9 cellular contexts compared by ENCODE assay signal in the genomic region with DNA sequence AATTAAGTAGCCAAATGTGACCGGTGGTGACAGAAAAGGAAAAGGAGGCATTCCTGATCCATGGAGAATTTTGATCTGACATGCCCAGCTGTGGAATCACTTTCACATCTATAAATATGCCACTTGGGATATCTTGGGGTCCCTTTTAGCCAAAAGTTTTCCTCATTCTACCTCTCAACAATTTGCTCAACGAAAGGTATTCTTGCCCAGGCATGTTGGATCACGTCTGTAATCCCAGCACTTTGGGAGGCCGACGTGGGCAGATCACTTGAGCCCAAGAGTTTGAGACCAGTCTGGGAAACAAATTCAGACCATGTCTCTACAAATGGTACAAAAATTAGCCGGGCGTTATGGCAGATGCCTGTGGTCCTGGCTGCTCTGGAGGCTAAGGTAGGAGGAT. TPM values are rescaled to one million over a fixed set of nuclear protein-coding genes. Genes with fewer than 3 reads are reported as not detected.
A peak's percentile ranks its signal among the peaks of the same experiment; 100 is the strongest.
DNase-seq lines count a peak whose midpoint lies in the region; ATAC-seq and TF ChIP-seq lines count a peak whose summit lies in the region.
"Had no signal": no experiment of that assay in that cellular context is flagged by ENCODE, and none has a peak within 500 bp of the region (broad histone marks: within the 10 kb centered on the region; RNA-seq: fewer than 3 reads in every experiment).

No MANE protein-coding gene starts in this region.

- H3K27ac Mint-ChIP-seq in CD4-positive, alpha-beta memory T cell, result peak overlapping the region; percentile 84 to 100 (median 94)
- H3K27ac Mint-ChIP-seq in endothelial cell (ENCODE audit: unreplicated experiment), result no peak overlapping the region

- H3K36me3 ChIP-seq in CD4-positive, alpha-beta memory T cell (ENCODE audit: insufficient read depth, low read length), result peaks cover 8% of the 10 kb centered on the region
- H3K36me3 ChIP-seq in IMR-90 (ENCODE audit: control insufficient read depth, insufficient read depth, low read length) (peaks cover 26% of the 10 kb centered on the region), neuronal stem cell (replicated peaks in 1 of 2; ENCODE audit: control insufficient read depth in 2 of 2, insufficient read depth in 2 of 2, low read length in 2 of 2) (no peaks in the 10 kb centered on the region)
- H3K36me3 ChIP-seq: suprapubic skin had no signal

- no peaks in the 10 kb centered on the region for H3K27me3 ChIP-seq in CD4-positive, alpha-beta memory T cell (ENCODE audit: insufficient read depth, low read length)
- no peaks in the 10 kb centered on the region for H3K27me3 ChIP-seq in IMR-90 (ENCODE audit: control insufficient read depth, insufficient read depth, low read length)
- no peaks in the 10 kb centered on the region for H3K27me3 ChIP-seq in neuronal stem cell (ENCODE audit: control insufficient read depth in 3 of 3, insufficient read depth in 3 of 3, low read depth in 1 of 3, low read length in 3 of 3)
- H3K27me3 ChIP-seq: suprapubic skin had no signal

- ATAC-seq in IMR-90 (ENCODE audit: low read depth) (no peak), GM21529 (IDR thresholded peaks at IDR 0.05; ENCODE audit: unreplicated experiment) (no peak), HG03469 (IDR thresholded peaks at IDR 0.05; ENCODE audit: unreplicated experiment) (no peak)

- peak overlapping the region in 7 of 8 donors; percentile 17 to 91 (median 57) for H3K4me3 Mint-ChIP-seq in CD4-positive, alpha-beta memory T cell
- H3K4me3 Mint-ChIP-seq in endothelial cell (ENCODE audit: unreplicated experiment), result no peak overlapping the region

- peaks cover 9% of the 10 kb centered on the region for H3K9me1 ChIP-seq in IMR-90 (ENCODE audit: insufficient read depth, low read length)

- H3K4me1 Mint-ChIP-seq in CD4-positive, alpha-beta memory T cell, result peaks cover 50 to 91% (median 69%) of the 10 kb centered on the region in 4 donors
- H3K4me1 Mint-ChIP-seq in endothelial cell (ENCODE audit: unreplicated experiment), result peaks cover 9% of the 10 kb centered on the region

- H3K4me2 ChIP-seq in IMR-90 (ENCODE audit: low read depth, low read length) (no peak overlapping the region), neuronal stem cell (ENCODE audit: insufficient read depth, low read length, poor library complexity, severe bottlenecking) (no peak overlapping the region)

- H3K4me1 ChIP-seq in CD4-positive, alpha-beta memory T cell (ENCODE audit: insufficient read depth, low read length), result peaks cover 74% of the 10 kb centered on the region
- H3K4me1 ChIP-seq in IMR-90 (ENCODE audit: control insufficient read depth, insufficient read depth, low read length) (peaks cover 14% of the 10 kb centered on the region), neuronal stem cell (ENCODE audit: control insufficient read depth in 2 of 2, insufficient read depth in 1 of 2, low read depth in 1 of 2, low read length in 2 of 2) (peaks cover 9 to 13% of the 10 kb centered on the region in 2 donors)

- peak overlapping the region in 1 of 2 experiments; percentile 61; a peak in 2 of 4 replicates for H4K8ac ChIP-seq in IMR-90 (ENCODE audit: low read depth in 2 of 2, low read length in 2 of 2)
- H4K8ac ChIP-seq in neuronal stem cell (ENCODE audit: low read depth, low read length), result no peak overlapping the region

- dilution Hi-C loops in IMR-90 (cut with HindIII; ENCODE audit: low sequenced_read_pairs, unreplicated experiment), result no loop called here

- in situ Hi-C loops in IMR-90 (cut with MboI; ENCODE audit: low sequenced_read_pairs), result no loop called here

- POLR2A ChIA-PET in CD4-positive, alpha-beta memory T cell (lab: Charles Lee; ENCODE audit: partially characterized antibody), result interaction anchor here (1.2 to 10.7 kb wide), 6 partner anchors 9 to 79 kb away, joined by 3 to 134 read pairs (median 8); a partner anchor contains a TSS
- POLR2A ChIA-PET in IMR-90 (lab: Charles Lee; ENCODE audit: unreplicated experiment), result no interaction called here

- no peak overlapping the region for H3K56ac ChIP-seq in IMR-90 (ENCODE audit: extremely low read depth, insufficient read depth, low read length)

- CTCF ChIA-PET in CD4-positive, alpha-beta memory T cell (lab: Charles Lee; ENCODE audit: partially characterized antibody), result interaction anchor here (1.5 to 2.4 kb wide), 4 partner anchors 21 to 78 kb away, joined by 3 to 9 read pairs (median 6); no protein-coding TSS in a partner anchor
- CTCF ChIA-PET in IMR-90 (lab: Yijun Ruan, JAX), result no interaction called here

- 100% methylated on average over 5 of the region's 7 CpGs; no CpG with 5 or more reads in 1 of the 2 experiments for WGBS in IMR-90 (ENCODE audit: extremely low coverage in 2 of 2, insufficient read length in 1 of 2), 2 experiments
- no CpG with 5 or more reads among the region's 7 CpGs for WGBS in neuronal stem cell (ENCODE audit: extremely low coverage in 2 of 2, insufficient read length in 2 of 2, insufficient replicate concordance in 1 of 2), 2 donors

- H4K20me1 ChIP-seq in IMR-90 (ENCODE audit: insufficient read depth, low read length), result peaks cover 65% of the 10 kb centered on the region

- H3K4ac ChIP-seq in IMR-90 (ENCODE audit: low read depth, low read length) (peak overlapping the region; percentile 25), neuronal stem cell (ENCODE audit: low read length) (no peak overlapping the region)

- no peak overlapping the region for H2AK5ac ChIP-seq in IMR-90 (ENCODE audit: low read depth, low read length)
- H2AK5ac ChIP-seq in neuronal stem cell (ENCODE audit: low read depth, low read length), result no peak overlapping the region

- H3K18ac ChIP-seq in IMR-90 (ENCODE audit: low read depth, low read length) (peak overlapping the region; percentile 61), neuronal stem cell (ENCODE audit: low read length) (no peak overlapping the region)

- H2BK5ac ChIP-seq in IMR-90 (ENCODE audit: low read depth, low read length, poor library complexity, severe bottlenecking), result peak overlapping the region; percentile 23
- H2BK5ac ChIP-seq in neuronal stem cell (ENCODE audit: low read length), result no peak overlapping the region

- no peak for DNase-seq in CD4-positive, alpha-beta memory T cell
- DNase-seq in IMR-90 (no peak), coronary artery (ENCODE audit: low spot score) (no peak), neuronal stem cell (ENCODE audit: low spot score) (no peak), endothelial cell (ENCODE audit: low spot score) (no peak)
- DNase-seq: T1000 had no signal

- peak overlapping the region; percentile 86 for H3K27ac ChIP-seq in CD4-positive, alpha-beta memory T cell (ENCODE audit: low read depth, low read length)
- H3K27ac ChIP-seq in IMR-90 (ENCODE audit: insufficient read depth, low read length) (peak overlapping the region; percentile 13; the same call in 1 of the 2 replicates), coronary artery (peak overlapping the region; percentile 4 to 48), neuronal stem cell (replicated peaks; ENCODE audit: low read length) (peak overlapping the region; percentile 53)

- no peak for TF ChIP-seq CTCF in IMR-90 (conservative IDR thresholded peaks at IDR 0.05; ENCODE audit: low read depth, low read length)
- TF ChIP-seq CTCF in coronary artery (IDR thresholded peaks at IDR 0.05), result no peak
- no peak for TF ChIP-seq CTCF in endothelial cell (IDR thresholded peaks at IDR 0.05; ENCODE audit: unreplicated experiment)

- peaks cover 0 to 2% (median 0%) of the 10 kb centered on the region in 8 donors for H3K9me3 Mint-ChIP-seq in CD4-positive, alpha-beta memory T cell
- no peaks in the 10 kb centered on the region for H3K9me3 Mint-ChIP-seq in endothelial cell (ENCODE audit: unreplicated experiment)

- no TSS peak for BruUV-seq in IMR-90 (replicated peaks; lab: Mats Ljungman, UMichigan)

- H2AFZ ChIP-seq in IMR-90 (replicated peaks; ENCODE audit: low read length, poor library complexity) (no peak overlapping the region), neuronal stem cell (ENCODE audit: low read length) (no peak overlapping the region)

- peaks cover 20 to 31% of the 10 kb centered on the region in 2 donors for H3K36me3 Mint-ChIP-seq in CD4-positive, alpha-beta memory T cell
- H3K36me3 Mint-ChIP-seq in endothelial cell (ENCODE audit: low read depth, unreplicated experiment), result peaks cover 5% of the 10 kb centered on the region

- H2AK9ac ChIP-seq in IMR-90 (replicated peaks; ENCODE audit: low read depth, low read length, poor library complexity), result no peak overlapping the region

- peak overlapping the region; percentile 50; the same call in 1 of the 2 replicates for H4K5ac ChIP-seq in IMR-90 (ENCODE audit: low read depth, low read length)

- no peaks in the 10 kb centered on the region for H3K9me3 ChIP-seq in CD4-positive, alpha-beta memory T cell (ENCODE audit: control insufficient read depth in 1 of 2, low read length in 2 of 2)
- H3K9me3 ChIP-seq in IMR-90 (ENCODE audit: control insufficient read depth, insufficient read depth, low read length), result no peaks in the 10 kb centered on the region
- peaks cover 0 to 2% of the 10 kb centered on the region in 2 donors for H3K9me3 ChIP-seq in neuronal stem cell (replicated peaks in 1 of 2; ENCODE audit: control insufficient read depth in 2 of 2, insufficient read depth in 1 of 2, low read depth in 1 of 2, low read length in 2 of 2)
- H3K9me3 ChIP-seq: suprapubic skin had no signal

- H3K23ac ChIP-seq in IMR-90 (ENCODE audit: low read depth, low read length) (no peak overlapping the region), neuronal stem cell (ENCODE audit: low read depth, low read length, poor library complexity) (no peak overlapping the region)

- H2BK12ac ChIP-seq in neuronal stem cell (ENCODE audit: low read length), result no peak overlapping the region

- H4K91ac ChIP-seq in IMR-90 (ENCODE audit: insufficient read depth, low read depth, low read length) (no peak overlapping the region), neuronal stem cell (ENCODE audit: low read depth, low read length, poor library complexity) (no peak overlapping the region)

- H2BK120ac ChIP-seq in IMR-90 (ENCODE audit: low read depth, low read length) (no peak overlapping the region), neuronal stem cell (ENCODE audit: low read depth, low read length) (no peak overlapping the region)

- no peaks in the 10 kb centered on the region for H3K27me3 Mint-ChIP-seq in CD4-positive, alpha-beta memory T cell
- no peaks in the 10 kb centered on the region for H3K27me3 Mint-ChIP-seq in endothelial cell (ENCODE audit: unreplicated experiment)

- intact Hi-C loops in CD4-positive, alpha-beta memory T cell (cut with micrococcal nuclease), result no loop called here
- intact Hi-C loops in IMR-90 (cut with micrococcal nuclease), result no loop called here

- no peak overlapping the region for H2BK20ac ChIP-seq in IMR-90 (ENCODE audit: low read depth, low read length)

- H3K79me1 ChIP-seq in IMR-90 (ENCODE audit: low read depth in 1 of 2, low read length in 2 of 2), result peaks cover 46 to 89% of the 10 kb centered on the region in 2 experiments
- H3K79me1 ChIP-seq in neuronal stem cell (ENCODE audit: low read depth, low read length), result no peaks in the 10 kb centered on the region

- no peak for TF ChIP-seq POLR2A in IMR-90 (IDR thresholded peaks at IDR 0.05; ENCODE audit: low read depth, low read length)

- H3K14ac ChIP-seq in IMR-90 (replicated peaks; ENCODE audit: low read depth, low read length) (no peak overlapping the region), neuronal stem cell (ENCODE audit: low read length) (no peak overlapping the region)

- TF ChIP-seq RAD21 in IMR-90 (IDR thresholded peaks at IDR 0.05; ENCODE audit: low read length), result no peak

- H2BK15ac ChIP-seq in IMR-90 (ENCODE audit: low read depth, low read length) (no peak overlapping the region), neuronal stem cell (ENCODE audit: low read length) (no peak overlapping the region)

- no peak overlapping the region for H3K4me3 ChIP-seq in CD4-positive, alpha-beta memory T cell (ENCODE audit: low read length in 2 of 2)
- H3K4me3 ChIP-seq in IMR-90 (ENCODE audit: insufficient read depth, low read depth, low read length) (no peak overlapping the region), coronary artery (no peak overlapping the region), neuronal stem cell (ENCODE audit: low read length in 2 of 2) (no peak overlapping the region)
- H3K4me3 ChIP-seq: suprapubic skin had no signal

- H3K9ac ChIP-seq in IMR-90 (ENCODE audit: low read depth, low read length) (no peak overlapping the region), neuronal stem cell (ENCODE audit: low read depth, low read length, poor library complexity) (no peak overlapping the region)

RNA-seq across cellular contexts. Expression of a gene that starts 24.3 kb away (rescaled TPM):
- 100 to 1,000 TPM; 155 to 157 TPM for total RNA-seq in CD4-positive, alpha-beta memory T cell
- 100 to 1,000 TPM; 343 to 496 TPM for polyA plus RNA-seq in CD4-positive, alpha-beta memory T cell
- total RNA-seq in IMR-90 (2012; rRNA removed), result 96.9 and 113 TPM in 2 replicates
- polyA plus RNA-seq in IMR-90 (2012; rRNA removed), result 203 and 206 TPM in 2 replicates
- polyA plus RNA-seq in IMR-90 (2012; cell fraction: cytosol; rRNA removed), result 126 and 616 TPM in 2 replicates
- polyA plus RNA-seq in IMR-90 (2012; cell fraction: nucleus; rRNA removed; ENCODE audit: low replicate concordance), result 97.8 and 160 TPM in 2 replicates
- 85.6 TPM for polyA plus RNA-seq in neuronal stem cell (2013, experiment 1 of 2)
- polyA plus RNA-seq in neuronal stem cell (2013, experiment 2 of 2), result 87.4 TPM
- 70.9 TPM for total RNA-seq in endothelial cell (ENCODE audit: unreplicated experiment)

Comparison
In these comparisons a context has a peak if more than half of its experiments do, and no peak if none do; other contexts are left out.
1. H3K27ac ChIP-seq: peak in every context shown above with its lines; median percentile 86 in CD4-positive, alpha-beta memory T cell; 53 in neuronal stem cell; 26 in coronary artery; 13 in IMR-90.